In genomic region chr5:75566710-75567309, GRCh38 we compare ENCODE assay signal across 1 cellular context.
A peak's percentile ranks its signal among the peaks of the same experiment; 100 is the strongest.
TF ChIP-seq lines count a peak whose summit lies in the region.

No MANE protein-coding gene starts in this region.

TF ChIP-seq in HEK293, 187 proteins besides CTCF, POLR2A, EP300 and RAD21 (continued from another document and continues in another):
- no peak for TF ChIP-seq ZNF138 (tag by site-specific recombination; IDR thresholded peaks at IDR 0.05; ENCODE audit: borderline replicate concordance)
- TF ChIP-seq ZNF140 (tag by site-specific recombination; IDR thresholded peaks at IDR 0.05), result no peak
- TF ChIP-seq AEBP2 (tag by site-specific recombination; IDR thresholded peaks at IDR 0.05; ENCODE audit: borderline replicate concordance), result no peak
- TF ChIP-seq ZNF354C (tag by site-specific recombination; IDR thresholded peaks at IDR 0.05; ENCODE audit: borderline replicate concordance, low read depth), result no peak
- no peak for TF ChIP-seq ZNF645 (tag by site-specific recombination; IDR thresholded peaks at IDR 0.05)
- no peak for TF ChIP-seq ZNF433 (tag by site-specific recombination; IDR thresholded peaks at IDR 0.05; ENCODE audit: low read depth)
- TF ChIP-seq ZNF404 (tag by site-specific recombination; IDR thresholded peaks at IDR 0.05), result no peak
- TF ChIP-seq ZBTB17 (tag by site-specific recombination; IDR thresholded peaks at IDR 0.05), result no peak
- TF ChIP-seq ZNF16 (tag by site-specific recombination; IDR thresholded peaks at IDR 0.05; ENCODE audit: low read depth), result no peak
- TF ChIP-seq ZNF146 (tag by site-specific recombination; IDR thresholded peaks at IDR 0.05), result no peak
- no peak for TF ChIP-seq BCL6B (tag by site-specific recombination; IDR thresholded peaks at IDR 0.05)
- TF ChIP-seq ZFHX2 (tag by site-specific recombination; conservative IDR thresholded peaks at IDR 0.05), result no peak
- no peak for TF ChIP-seq ZFP41 (tag by site-specific recombination; IDR thresholded peaks at IDR 0.05; ENCODE audit: borderline replicate concordance)
- no peak for TF ChIP-seq ZNF654 (tag by site-specific recombination; IDR thresholded peaks at IDR 0.05; ENCODE audit: low read depth)
- no peak for TF ChIP-seq ZNF132 (tag by site-specific recombination; IDR thresholded peaks at IDR 0.05; ENCODE audit: borderline replicate concordance)
- no peak for TF ChIP-seq GLIS2 (tag by site-specific recombination; IDR thresholded peaks at IDR 0.05)
- no peak for TF ChIP-seq BCL11A (tag by site-specific recombination; IDR thresholded peaks at IDR 0.05; ENCODE audit: low read depth)
- TF ChIP-seq SCRT2 (tag by site-specific recombination; IDR thresholded peaks at IDR 0.05), result no peak
- no peak for TF ChIP-seq GLI2 (tag by site-specific recombination; IDR thresholded peaks at IDR 0.05; ENCODE audit: borderline replicate concordance, low read depth)
- TF ChIP-seq ZNF621 (tag by site-specific recombination; IDR thresholded peaks at IDR 0.05), result no peak
- TF ChIP-seq ZNF513 (tag by site-specific recombination; IDR thresholded peaks at IDR 0.05), result no peak
- no peak for TF ChIP-seq OVOL3 (tag by site-specific recombination; IDR thresholded peaks at IDR 0.05)
- no peak for TF ChIP-seq SALL2 (tag by site-specific recombination; IDR thresholded peaks at IDR 0.05; ENCODE audit: borderline replicate concordance)
- no peak for TF ChIP-seq ZNF274 (IDR thresholded peaks at IDR 0.05; ENCODE audit: low read length)
- TF ChIP-seq ZNF274 (tag by site-specific recombination; IDR thresholded peaks at IDR 0.05; ENCODE audit: borderline replicate concordance), result no peak
- TF ChIP-seq KLF9 (tag by site-specific recombination; IDR thresholded peaks at IDR 0.05; ENCODE audit: low read depth), result no peak
- TF ChIP-seq ZXDB (tag by site-specific recombination; IDR thresholded peaks at IDR 0.05), result 0 out of 2 replicates have a peak, but pooled peaks have one; percentile 16
- TF ChIP-seq HOXC10 (CRISPR knock-in tag; IDR thresholded peaks at IDR 0.05), result no peak
- TF ChIP-seq ZNF157 (tag by site-specific recombination; IDR thresholded peaks at IDR 0.05), result no peak
- TF ChIP-seq ZNF629 (tag by site-specific recombination; IDR thresholded peaks at IDR 0.05), result peak; percentile 56; the same call in 1 of the 2 replicates
- TF ChIP-seq ZSCAN4 (tag by site-specific recombination; IDR thresholded peaks at IDR 0.05), result no peak
- no peak for TF ChIP-seq ZNF184 (tag by site-specific recombination; IDR thresholded peaks at IDR 0.05)
- no peak for TF ChIP-seq ZNF248 (tag by site-specific recombination; IDR thresholded peaks at IDR 0.05)
- no peak for TF ChIP-seq ZNF24 (tag by site-specific recombination; IDR thresholded peaks at IDR 0.05)
- no peak for TF ChIP-seq KLF1 (tag by site-specific recombination; IDR thresholded peaks at IDR 0.05)
- no peak for TF ChIP-seq ZNF610 (tag by site-specific recombination; IDR thresholded peaks at IDR 0.05; ENCODE audit: borderline replicate concordance)
- no peak for TF ChIP-seq ZNF776 (tag by site-specific recombination; IDR thresholded peaks at IDR 0.05; ENCODE audit: borderline replicate concordance)
- no peak for TF ChIP-seq EGR2 (tag by site-specific recombination; IDR thresholded peaks at IDR 0.05; ENCODE audit: low read depth)
- no peak for TF ChIP-seq ZNF624 (tag by site-specific recombination; IDR thresholded peaks at IDR 0.05)
- peak; percentile 95 for TF ChIP-seq PRDM1 (tag by site-specific recombination; IDR thresholded peaks at IDR 0.05)
- TF ChIP-seq KLF7 (tag by site-specific recombination; IDR thresholded peaks at IDR 0.05; ENCODE audit: borderline replicate concordance), result no peak
- TF ChIP-seq ZBTB20 (tag by site-specific recombination; IDR thresholded peaks at IDR 0.05), result no peak
- TF ChIP-seq ZNF48 (tag by site-specific recombination; IDR thresholded peaks at IDR 0.05), result no peak
- TF ChIP-seq ZNF23 (tag by site-specific recombination; IDR thresholded peaks at IDR 0.05; ENCODE audit: borderline replicate concordance), result no peak
- TF ChIP-seq REPIN1 (tag by site-specific recombination; IDR thresholded peaks at IDR 0.05; ENCODE audit: low read depth), result no peak
- no peak for TF ChIP-seq ZBTB21 (tag by site-specific recombination; IDR thresholded peaks at IDR 0.05)
- no peak for TF ChIP-seq ZNF561 (tag by site-specific recombination; IDR thresholded peaks at IDR 0.05; ENCODE audit: borderline replicate concordance)
- no peak for TF ChIP-seq ZNF211 (tag by site-specific recombination; IDR thresholded peaks at IDR 0.05; ENCODE audit: low read depth)
- no peak for TF ChIP-seq ZBTB48 (tag by site-specific recombination; IDR thresholded peaks at IDR 0.05)
- TF ChIP-seq ZNF692 (tag by site-specific recombination; IDR thresholded peaks at IDR 0.05), result no peak
- TF ChIP-seq ZNF549 (tag by site-specific recombination; IDR thresholded peaks at IDR 0.05), result no peak
- no peak for TF ChIP-seq ZBTB1 (tag by site-specific recombination; IDR thresholded peaks at IDR 0.05)
- no peak for TF ChIP-seq ZNF175 (tag by site-specific recombination; IDR thresholded peaks at IDR 0.05)
- no peak for TF ChIP-seq ZNF530 (tag by site-specific recombination; IDR thresholded peaks at IDR 0.05; ENCODE audit: low read depth)
- TF ChIP-seq PRDM2 (tag by site-specific recombination; IDR thresholded peaks at IDR 0.05; ENCODE audit: borderline replicate concordance), result no peak
- peak; percentile 64; the same call in 1 of the 2 replicates for TF ChIP-seq PRDM6 (tag by site-specific recombination; IDR thresholded peaks at IDR 0.05)
- TF ChIP-seq ZNF571 (tag by site-specific recombination; IDR thresholded peaks at IDR 0.05), result no peak
- no peak for TF ChIP-seq ZNF843 (tag by site-specific recombination; IDR thresholded peaks at IDR 0.05)
